8 cellular contexts compared by ENCODE assay signal in the genomic region with DNA sequence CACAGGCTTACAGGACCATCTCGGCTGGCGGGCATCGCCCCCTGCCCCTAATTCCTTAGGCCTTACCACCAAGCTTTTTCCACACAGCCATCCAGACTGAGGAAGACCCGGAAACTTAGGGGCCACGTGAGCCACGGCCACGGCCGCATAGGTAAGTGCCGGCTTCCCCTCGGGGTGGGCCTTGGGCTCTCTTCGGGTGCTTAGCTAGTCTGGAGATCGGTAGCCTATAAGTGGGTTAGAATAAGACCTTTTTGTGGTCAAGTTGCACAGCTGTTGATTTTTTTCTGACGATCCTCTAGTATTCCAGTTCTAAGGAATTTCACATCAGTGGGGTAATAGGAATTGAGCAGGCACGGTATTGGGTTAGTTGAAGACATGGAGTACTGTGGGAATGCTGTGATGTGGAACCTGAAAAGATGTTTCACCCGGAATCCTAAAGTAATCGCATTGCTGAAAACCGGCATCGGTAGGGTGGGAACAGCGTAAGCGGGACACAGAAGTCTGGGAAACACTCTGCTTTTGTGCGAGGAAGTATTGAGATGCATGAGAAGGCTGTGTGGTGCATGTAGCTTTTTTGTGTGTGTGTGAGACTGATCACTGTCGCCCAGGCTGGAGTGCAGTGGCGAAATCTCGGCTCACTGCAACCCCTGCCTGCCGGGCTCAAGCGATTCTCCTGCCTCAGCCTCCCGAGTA. TPM values are rescaled to one million over a fixed set of nuclear protein-coding genes. Genes with fewer than 3 reads are reported as not detected.
DNase-seq lines count a peak whose midpoint lies in the region; ATAC-seq and TF ChIP-seq lines count a peak whose summit lies in the region.

No MANE protein-coding gene starts in this region.

- POLR2A ChIA-PET in activated B cell treated with CpG ODN at 0.5 μM for 24 hours (lab: Charles Lee): interaction anchor here (1.0 to 2.6 kb wide), 15 partner anchors 8 to 778 kb away, joined by 3 to 20 read pairs (median 6); partner anchors contain the start of genes EIF3F, LMO1, STK33 and TMEM9B

- H3K27me3 ChIP-seq in prostate gland (replicated peaks; ENCODE audit: insufficient read depth): no peaks in the 10 kb centered on the region

- H3K9me3 Mint-ChIP-seq in activated B cell treated with CpG ODN at 0.5 μM for 24 hours: no peaks in the 10 kb centered on the region

- no peaks in the 10 kb centered on the region for H3K9me3 ChIP-seq in prostate gland

- peak overlapping the region; percentile 99 for H3K4me3 ChIP-seq in fibroblast of villous mesenchyme (ENCODE audit: low read depth, low read length)
- H3K4me3 ChIP-seq in prostate gland: peak overlapping the region; percentile 83 to 84

- no peaks in the 10 kb centered on the region for H3K27me3 Mint-ChIP-seq in activated B cell treated with CpG ODN at 0.5 μM for 24 hours

- H3K36me3 Mint-ChIP-seq in activated B cell treated with CpG ODN at 0.5 μM for 24 hours (ENCODE audit: low read depth): peaks cover 60% of the 10 kb centered on the region

- TF ChIP-seq POLR2A in prostate gland (IDR thresholded peaks at IDR 0.05): no peak

- CTCF ChIA-PET in activated B cell treated with CpG ODN at 0.5 μM for 24 hours (lab: Charles Lee): no interaction called here

- ATAC-seq in activated B cell treated with CpG ODN at 0.5 μM for 24 hours (ENCODE audit: low read depth): no peak
- no peak for ATAC-seq in GM21447 (IDR thresholded peaks at IDR 0.05; ENCODE audit: unreplicated experiment)

- peak overlapping the region; percentile 94 for H3K4me3 Mint-ChIP-seq in activated B cell treated with CpG ODN at 0.5 μM for 24 hours

- WGBS in prostate gland: 2% methylated on average over 27 of the region's 27 CpGs

- H3K27ac ChIP-seq in prostate gland: peak overlapping the region; percentile 91

- peaks cover 0 to 19% of the 10 kb centered on the region in 2 donors for H3K36me3 ChIP-seq in prostate gland

- peak; percentile 52 for DNase-seq in activated naive CD4-positive, alpha-beta T cell treated with Interleukin-2 at 50 U/mL for 16 hours
- DNase-seq in activated naive CD4-positive, alpha-beta T cell treated with anti-CD3 and anti-CD28 coated beads, Interleukin-2, amount 50 U/mL, for 16 hours: no peak
- DNase-seq in activated B cell treated with CpG ODN at 0.5 μM for 24 hours (no peak), fibroblast of villous mesenchyme (ENCODE audit: low read depth) (peak; percentile 48), prostate gland (ENCODE audit: low spot score) (no peak), D341Med (ENCODE audit: low spot score) (no peak), hepatic stellate cell (ENCODE audit: low spot score) (no peak)

- H3K4me1 Mint-ChIP-seq in activated B cell treated with CpG ODN at 0.5 μM for 24 hours: peaks cover 53% of the 10 kb centered on the region

- peaks cover 8% of the 10 kb centered on the region for H3K4me1 ChIP-seq in prostate gland (replicated peaks)

- intact Hi-C loops in activated B cell treated with CpG ODN at 0.5 μM for 24 hours (cut with micrococcal nuclease): loop anchor here (10.0 kb wide), 4 partner anchors 88 to 1772 kb away; partner anchors contain the start of genes AMPD3, SBF2 and STK33
- intact Hi-C loops in prostate gland (cut with DNase I): loop anchor here (5.0 kb wide), 2 partner anchors 129 to 279 kb away; partner anchors contain the start of gene TMEM9B

- H3K27ac Mint-ChIP-seq in activated B cell treated with CpG ODN at 0.5 μM for 24 hours: peak overlapping the region; percentile 96

- TF ChIP-seq CTCF in activated B cell treated with CpG ODN at 0.5 μM for 24 hours (IDR thresholded peaks at IDR 0.05) (no peak), fibroblast of villous mesenchyme (IDR thresholded peaks at IDR 0.05; ENCODE audit: insufficient read depth, low read depth, low read length) (no peak), prostate gland (IDR thresholded peaks at IDR 0.05) (no peak)

RNA-seq across cellular contexts. Expression of gene RPL27A, which starts 0.7 kb away (rescaled TPM):
- 1,592 and 2,225 TPM in 2 replicates for total RNA-seq in activated B cell treated with CpG ODN at 0.5 μM for 24 hours
- 673 and 687 TPM in 2 replicates for total RNA-seq in fibroblast of villous mesenchyme
- total RNA-seq in prostate gland: 1,000 to 10,000 TPM in 1 of 2 donors, 100 to 1,000 TPM in 1; 693 to 1,360 TPM

RNA-seq across cellular contexts. Expression of gene TRIM66, which starts 0.8 kb away (rescaled TPM):
- total RNA-seq in activated B cell treated with CpG ODN at 0.5 μM for 24 hours (12.4 and 13.3 TPM in 2 replicates), fibroblast of villous mesenchyme (4.3 and 6.4 TPM in 2 replicates), prostate gland (10 to 100 TPM in 1 of 2 donors, 1 to 10 TPM in 1; 2.8 to 10.5 TPM)

Comparison
In these comparisons a context has a peak if more than half of its experiments do, and no peak if none do; other contexts are left out.
1. DNase-seq: peak in activated naive CD4-positive, alpha-beta T cell treated with Interleukin-2 at 50 U/mL for 16 hours (single experiment) and fibroblast of villous mesenchyme (single experiment); none in activated naive CD4-positive, alpha-beta T cell treated with anti-CD3 and anti-CD28 coated beads, Interleukin-2, amount 50 U/mL, for 16 hours (single experiment), activated B cell treated with CpG ODN at 0.5 μM for 24 hours (single experiment), prostate gland (single experiment), D341Med (single experiment) and hepatic stellate cell (single experiment).